8 cellular contexts compared by ENCODE assay signal in genomic region chr19:4343056-4343844, GRCh38. TPM values are rescaled to one million over a fixed set of nuclear protein-coding genes. Genes with fewer than 3 reads are reported as not detected.
A peak's percentile ranks its signal among the peaks of the same experiment; 100 is the strongest.
DNase-seq lines count a peak whose midpoint lies in the region; ATAC-seq, FAIRE-seq and TF ChIP-seq lines count a peak whose summit lies in the region.

A gene with protein sequence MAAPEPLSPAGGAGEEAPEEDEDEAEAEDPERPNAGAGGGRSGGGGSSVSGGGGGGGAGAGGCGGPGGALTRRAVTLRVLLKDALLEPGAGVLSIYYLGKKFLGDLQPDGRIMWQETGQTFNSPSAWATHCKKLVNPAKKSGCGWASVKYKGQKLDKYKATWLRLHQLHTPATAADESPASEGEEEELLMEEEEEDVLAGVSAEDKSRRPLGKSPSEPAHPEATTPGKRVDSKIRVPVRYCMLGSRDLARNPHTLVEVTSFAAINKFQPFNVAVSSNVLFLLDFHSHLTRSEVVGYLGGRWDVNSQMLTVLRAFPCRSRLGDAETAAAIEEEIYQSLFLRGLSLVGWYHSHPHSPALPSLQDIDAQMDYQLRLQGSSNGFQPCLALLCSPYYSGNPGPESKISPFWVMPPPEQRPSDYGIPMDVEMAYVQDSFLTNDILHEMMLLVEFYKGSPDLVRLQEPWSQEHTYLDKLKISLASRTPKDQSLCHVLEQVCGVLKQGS (plus strand): TSS chr19:4343562. CDS start chr19:4343594, 32 bp downstream.

- H3K36me3 Mint-ChIP-seq in osteocyte (ENCODE audit: unreplicated experiment), result peaks cover 5% of the 10 kb centered on the region

- no peaks in the 10 kb centered on the region for H3K36me3 ChIP-seq in MG63
- peaks cover 6% of the 10 kb centered on the region for H3K36me3 ChIP-seq in thymus (ENCODE audit: control insufficient read depth, insufficient read depth)

- peak within 1 kb of the TSS; percentile 64 for H3K4me3 ChIP-seq in MG63
- H3K4me3 ChIP-seq in thymus (ENCODE audit: low read length), result peak within 1 kb of the TSS; percentile 68

- no peaks in the 10 kb centered on the region for H3K9me3 Mint-ChIP-seq in osteocyte (ENCODE audit: unreplicated experiment)

- TF ChIP-seq POLR2A in H54 (IDR thresholded peaks at IDR 0.05; ENCODE audit: low read depth, low read length), result peak; percentile 44

- peaks cover 13% of the 10 kb centered on the region for H3K4me1 Mint-ChIP-seq in osteocyte (ENCODE audit: unreplicated experiment)

- H3K4me3 Mint-ChIP-seq in osteocyte (ENCODE audit: unreplicated experiment), result peak within 1 kb of the TSS; percentile 91

- in situ Hi-C loops in G401 (cut with HindIII; ENCODE audit: low sequenced_read_pairs), result no loop called here

- H3K9me3 ChIP-seq in MG63 (no peaks in the 10 kb centered on the region), thymus (ENCODE audit: control insufficient read depth) (no peaks in the 10 kb centered on the region)

- no peaks in the 10 kb centered on the region for H3K27me3 Mint-ChIP-seq in osteocyte (ENCODE audit: unreplicated experiment)

- DNase-seq in G401 (ENCODE audit: low spot score), result peak; percentile 90
- DNase-seq in H54 (ENCODE audit: insufficient read length, low spot score), result peak; percentile 69
- peak; percentile 73 for DNase-seq in MG63
- peak; percentile 96 for DNase-seq in activated naive CD4-positive, alpha-beta T cell treated with anti-CD3 and anti-CD28 coated beads, Interleukin-2, amount 50 U/mL, for 16 hours
- DNase-seq in glomerular visceral epithelial cell (ENCODE audit: extremely low spot score), result peak; percentile 81
- DNase-seq in osteocyte (ENCODE audit: extremely low spot score, unreplicated experiment), result peak; percentile 96

- H3K27ac Mint-ChIP-seq in osteocyte (ENCODE audit: unreplicated experiment), result peak within 1 kb of the TSS; percentile 94

- peak; percentile 52 for TF ChIP-seq CTCF in osteocyte (IDR thresholded peaks at IDR 0.05)

- H3K27me3 ChIP-seq in MG63, result no peaks in the 10 kb centered on the region
- H3K27me3 ChIP-seq in thymus (ENCODE audit: control insufficient read depth, insufficient read depth), result no peaks in the 10 kb centered on the region

- peaks cover 7% of the 10 kb centered on the region for H3K4me1 ChIP-seq in thymus (ENCODE audit: control insufficient read depth, insufficient read depth, low read length)

- H3K27ac ChIP-seq in thymus (ENCODE audit: low read depth), result peak within 1 kb of the TSS; percentile 86

- FAIRE-seq in H54 (lab: Jason Lieb, UNC), result no peak

- ATAC-seq in SK-N-SH treated with all-trans-retinoic acid at 6 μM for 48 hours, result peak; percentile 83

- WGBS in thymus, result 1% methylated on average over 80 of the region's 80 CpGs

TF ChIP-seq in SK-N-SH treated with all-trans-retinoic acid at 6 μM for 48 hours, 23 proteins besides CTCF, POLR2A, EP300 and RAD21:
- TF ChIP-seq ARNTL (CRISPR knock-in tag; IDR thresholded peaks at IDR 0.05; ENCODE audit: borderline replicate concordance, low read depth) (no peak), PPARA (CRISPR knock-in tag; IDR thresholded peaks at IDR 0.05; ENCODE audit: borderline replicate concordance) (no peak), POU6F1 (CRISPR knock-in tag; IDR thresholded peaks at IDR 0.05; ENCODE audit: borderline replicate concordance, low read depth) (no peak), ZFP30 (CRISPR knock-in tag; IDR thresholded peaks at IDR 0.05) (no peak), ZC3H10 (CRISPR knock-in tag; IDR thresholded peaks at IDR 0.05) (no peak), ZNF70 (CRISPR knock-in tag; IDR thresholded peaks at IDR 0.05) (no peak; the same call in 1 of the 2 replicates), OSR1 (CRISPR knock-in tag; IDR thresholded peaks at IDR 0.05) (no peak), CSRNP3 (CRISPR knock-in tag; IDR thresholded peaks at IDR 0.05) (no peak), ESRRG (CRISPR knock-in tag; IDR thresholded peaks at IDR 0.05) (no peak), BACH2 (CRISPR knock-in tag; IDR thresholded peaks at IDR 0.05; ENCODE audit: borderline replicate concordance) (no peak), SNAI2 (CRISPR knock-in tag; IDR thresholded peaks at IDR 0.05) (no peak), TOX (CRISPR knock-in tag; IDR thresholded peaks at IDR 0.05; ENCODE audit: borderline replicate concordance) (no peak)

RNA-seq across cellular contexts. Expression of the gene that starts here (rescaled TPM):
- 29.5 and 51.3 TPM in 2 replicates for total RNA-seq in G401 (2014; rRNA removed; shearing (Covaris generic))
- total RNA-seq in MG63 (2014; rRNA removed; shearing (Covaris generic); ENCODE audit: low replicate concordance), result 0.52 and 4.4 TPM in 2 replicates
- total RNA-seq in osteocyte, result 14.2 and 20.0 TPM in 2 replicates
- polyA plus RNA-seq in thymus, result 16.9 TPM

Comparison
In these comparisons a context has a peak if more than half of its experiments do, and no peak if none do; other contexts are left out.
1. Peak in every context shown above with its lines: DNase-seq, ATAC-seq, H3K4me3 ChIP-seq and H3K27ac ChIP-seq.